In the genomic region with DNA sequence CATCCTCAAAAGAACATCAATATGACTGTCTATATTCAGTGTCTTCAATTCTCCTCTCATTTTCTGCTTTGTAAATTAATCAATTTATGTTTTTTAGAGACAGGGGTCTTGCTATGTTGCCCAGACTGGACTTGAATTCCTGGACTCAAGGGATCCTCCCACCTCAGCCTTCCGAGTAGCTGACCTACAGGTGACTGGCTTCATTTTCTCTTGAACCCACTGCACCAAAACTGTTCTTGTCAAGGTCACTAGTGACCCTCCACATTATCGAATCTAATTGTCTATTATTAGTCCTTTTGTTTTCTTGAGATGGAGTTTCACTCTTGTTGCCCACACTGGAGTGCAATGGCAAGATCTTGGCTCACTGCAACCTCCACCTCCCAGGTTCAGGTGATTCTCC, we compare ENCODE assay signal across 32 cellular contexts.
"Had no signal": no experiment of that assay in that cellular context is flagged by ENCODE, and none has a peak within 500 bp of the region (broad histone marks: within the 10 kb centered on the region; RNA-seq: fewer than 3 reads in every experiment).

No MANE protein-coding gene starts in this region.

- H3K27me3 ChIP-seq: MG63 had no signal

- DNase-seq: Karpas-422, MG63, MM.1S, NCI-H1048, NCI-H1092, NCI-H1092 treated with DMSO at 0.1 percent for 48 hours, NCI-H1105, NCI-H1105 treated with DMSO at 0.1 percent for 48 hours, NCI-H1417, NCI-H1417 treated with DMSO at 0.1 percent for 48 hours, NCI-H1436, NCI-H1436 treated with DMSO at 0.1 percent for 48 hours, NCI-H146, NCI-H1694, NCI-H1694 treated with DMSO at 0.1 percent for 48 hours, NCI-H187, NCI-H187 treated with DMSO at 0.1 percent for 48 hours, NCI-H1930, NCI-H2029, NCI-H2029 treated with DMSO at 0.1 percent for 48 hours, NCI-H2081, NCI-H2081 treated with DMSO at 0.1 percent for 48 hours, NCI-H2107, NCI-H2171, NCI-H2171 treated with DMSO at 0.1 percent for 48 hours, NCI-H2227 treated with DMSO at 0.1 percent for 48 hours, NCI-H226, NCI-H345, NCI-H446, NCI-H446 treated with DMSO at 0.1 percent for 48 hours, NCI-H510A, NCI-H510A treated with DMSO at 0.1 percent for 48 hours had no signal

- H3K9me3 ChIP-seq: MG63 had no signal

- H3K36me3 ChIP-seq: MG63 had no signal

- H3K4me3 ChIP-seq: MG63 had no signal
